8 cellular contexts compared by ENCODE assay signal in the genomic region with DNA sequence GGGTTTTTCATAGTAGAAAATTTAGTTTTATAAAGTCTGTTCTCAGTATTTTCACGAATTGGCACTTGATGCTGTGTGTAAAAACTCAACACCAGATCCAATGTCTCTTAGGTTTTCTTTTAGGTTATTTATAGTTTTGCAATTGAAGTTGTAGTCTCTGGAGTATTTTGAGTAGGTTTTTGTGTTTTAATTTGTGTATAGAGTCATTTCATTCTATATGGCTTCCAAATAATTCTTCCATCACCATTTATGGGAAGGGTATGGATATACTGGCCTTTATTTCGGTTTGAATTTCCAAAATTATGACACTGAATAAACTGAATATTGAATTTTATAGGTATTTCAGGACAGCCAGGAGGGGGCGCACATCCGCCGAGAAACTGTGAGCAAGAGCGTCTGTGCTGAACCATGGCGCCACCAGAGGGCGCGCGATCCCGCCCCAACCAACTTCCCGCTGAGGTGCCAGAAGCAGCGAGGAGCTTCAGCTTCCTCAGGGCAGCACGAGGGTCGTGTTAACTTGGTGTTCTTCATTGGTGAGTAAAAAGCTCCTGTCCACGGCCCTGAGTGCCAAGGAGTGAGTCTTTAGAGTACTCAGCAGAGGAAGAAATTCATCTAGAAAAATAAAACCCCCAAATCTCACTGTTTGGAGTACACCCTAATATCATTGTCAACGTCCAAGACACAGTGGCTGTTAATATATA.
DNase-seq lines count a peak whose midpoint lies in the region; ATAC-seq and TF ChIP-seq lines count a peak whose summit lies in the region.
"Not testable (repeated sequence)": the region's sequence is repeated elsewhere in the genome, so short reads cannot be mapped to it uniquely, and the experiment has no call there.

No MANE protein-coding gene starts in this region.

- H3K27me3 Mint-ChIP-seq in HFFc6 (ENCODE audit: insufficient read depth); activated T-helper 1 cell treated with anti-CD3 and anti-CD28 coated beads, Interleukin-12 subunit alpha, Interleukin-12 subunit beta, Interleukin-2, Interleukin-4 antibody, amounts not matched to agents 30 ng/mL and 10 ng/mL and 1 ng/mL, durations not matched to agents 14 hours and 24 hours and 36 hours (ENCODE audit: insufficient read depth): not testable (repeated sequence)
- H3K27me3 Mint-ChIP-seq in T-helper 17 cell = peaks cover 22% of the 10 kb centered on the region

- H3K9me3 Mint-ChIP-seq in HFFc6; activated T-helper 1 cell treated with anti-CD3 and anti-CD28 coated beads, Interleukin-12 subunit alpha, Interleukin-12 subunit beta, Interleukin-2, Interleukin-4 antibody, amounts not matched to agents 30 ng/mL and 10 ng/mL and 1 ng/mL, durations not matched to agents 14 hours and 24 hours and 36 hours: not testable (repeated sequence)

- intact Hi-C loops in activated T-helper 1 cell treated with anti-CD3 and anti-CD28 coated beads, Interleukin-12 subunit alpha, Interleukin-12 subunit beta, Interleukin-2, Interleukin-4 antibody, amounts not matched to agents 30 ng/mL and 10 ng/mL and 1 ng/mL, durations not matched to agents 14 hours and 24 hours and 36 hours (cut with micrococcal nuclease) = not testable (repeated sequence)

- not testable (repeated sequence) for H3K36me3 Mint-ChIP-seq in HFFc6 (ENCODE audit: low read depth); T-helper 17 cell (ENCODE audit: low read depth); activated T-helper 1 cell treated with anti-CD3 and anti-CD28 coated beads, Interleukin-12 subunit alpha, Interleukin-12 subunit beta, Interleukin-2, Interleukin-4 antibody, amounts not matched to agents 30 ng/mL and 10 ng/mL and 1 ng/mL, durations not matched to agents 14 hours and 24 hours and 36 hours (ENCODE audit: low read depth)

- not testable (repeated sequence) for H3K4me1 Mint-ChIP-seq in HFFc6 (ENCODE audit: low read depth); T-helper 17 cell; activated T-helper 1 cell treated with anti-CD3 and anti-CD28 coated beads, Interleukin-12 subunit alpha, Interleukin-12 subunit beta, Interleukin-2, Interleukin-4 antibody, amounts not matched to agents 30 ng/mL and 10 ng/mL and 1 ng/mL, durations not matched to agents 14 hours and 24 hours and 36 hours (ENCODE audit: low read depth)

- not testable (repeated sequence) for H3K9me3 ChIP-seq in T-helper 17 cell (ENCODE audit: control insufficient read depth, low read length, poor library complexity, severe bottlenecking)

- not testable (repeated sequence) for H3K4me3 Mint-ChIP-seq in HFFc6; T-helper 17 cell; activated T-helper 1 cell treated with anti-CD3 and anti-CD28 coated beads, Interleukin-12 subunit alpha, Interleukin-12 subunit beta, Interleukin-2, Interleukin-4 antibody, amounts not matched to agents 30 ng/mL and 10 ng/mL and 1 ng/mL, durations not matched to agents 14 hours and 24 hours and 36 hours

- H3K27ac Mint-ChIP-seq in HFFc6; activated T-helper 1 cell treated with anti-CD3 and anti-CD28 coated beads, Interleukin-12 subunit alpha, Interleukin-12 subunit beta, Interleukin-2, Interleukin-4 antibody, amounts not matched to agents 30 ng/mL and 10 ng/mL and 1 ng/mL, durations not matched to agents 14 hours and 24 hours and 36 hours: not testable (repeated sequence)
- peak overlapping the region; percentile 43 for H3K27ac Mint-ChIP-seq in T-helper 17 cell

- H3K27ac ChIP-seq in C4-2B = not testable (repeated sequence)

- peak; percentile 20 for DNase-seq in HFFc6
- DNase-seq in T-helper 17 cell = peak; percentile 52 to 63 (median 58)
- DNase-seq in activated T-helper 1 cell treated with anti-CD3 and anti-CD28 coated beads, Interleukin-12 subunit alpha, Interleukin-12 subunit beta, Interleukin-2, Interleukin-4 antibody, amounts not matched to agents 30 ng/mL and 10 ng/mL and 1 ng/mL, durations not matched to agents 14 hours and 24 hours and 36 hours (ENCODE audit: low spot score) = peak; percentile 58
- DNase-seq in ecto neural progenitor cell (ENCODE audit: low spot score) = peak; percentile 56
- DNase-seq in iris pigment epithelial cell (ENCODE audit: low read depth) = peak; percentile 18
- peak; percentile 29 for DNase-seq in pons (ENCODE audit: low spot score)
- peak; percentile 29 to 37 for DNase-seq in stimulated activated CD8-positive, alpha-beta memory T cell treated with anti-CD3 and anti-CD28 coated beads, Interleukin-15, amount 100 ng/mL, for 4 hours (ENCODE audit: low read depth in 2 of 2)

- TF ChIP-seq CTCF in C4-2B (conservative IDR thresholded peaks at IDR 0.05) (peak; percentile 98), HFFc6 (IDR thresholded peaks at IDR 0.05) (peak; percentile 88)

- ATAC-seq in T-helper 17 cell = not testable (repeated sequence)
